Comparison of ENCODE assay signal across 9 cellular contexts in genomic region chr14:73943083-73943482, GRCh38. TPM values are rescaled to one million over a fixed set of nuclear protein-coding genes. Genes with fewer than 3 reads are reported as not detected.
DNase-seq lines count a peak whose midpoint lies in the region; ATAC-seq and TF ChIP-seq lines count a peak whose summit lies in the region.
"Had no signal": no experiment of that assay in that cellular context is flagged by ENCODE, and none has a peak within 500 bp of the region (broad histone marks: within the 10 kb centered on the region; RNA-seq: fewer than 3 reads in every experiment).

No MANE protein-coding gene starts in this region.

- no peak overlapping the region for H3K4me2 ChIP-seq in osteoblast (ENCODE audit: insufficient read depth, low read length)

- peaks cover 13% of the 10 kb centered on the region for H3K36me3 Mint-ChIP-seq in osteocyte (ENCODE audit: unreplicated experiment)
- peaks cover 49% of the 10 kb centered on the region for H3K36me3 Mint-ChIP-seq in CD8-positive, alpha-beta T cell

- peak overlapping the region; percentile 69 for H2AFZ ChIP-seq in osteoblast (ENCODE audit: low read length)

- no peak overlapping the region for H3K27ac Mint-ChIP-seq in osteocyte (ENCODE audit: unreplicated experiment)
- H3K27ac Mint-ChIP-seq in CD8-positive, alpha-beta T cell = no peak overlapping the region

- no peaks in the 10 kb centered on the region for H3K27me3 Mint-ChIP-seq in osteocyte (ENCODE audit: unreplicated experiment)
- H3K27me3 Mint-ChIP-seq in CD8-positive, alpha-beta T cell (ENCODE audit: low read depth) = no peaks in the 10 kb centered on the region

- POLR2A ChIA-PET in CD8-positive, alpha-beta T cell (lab: Charles Lee) = no interaction called here

- peaks cover 23% of the 10 kb centered on the region for H3K36me3 ChIP-seq in osteoblast (ENCODE audit: insufficient read depth, low read length)
- peaks cover 16% of the 10 kb centered on the region for H3K36me3 ChIP-seq in CD8-positive, alpha-beta T cell (ENCODE audit: insufficient read depth, low read length)

- TF ChIP-seq CTCF in epithelial cell of proximal tubule (conservative IDR thresholded peaks at IDR 0.05; ENCODE audit: low read depth, low read length) = no peak
- TF ChIP-seq CTCF in osteoblast (IDR thresholded peaks at IDR 0.05; ENCODE audit: extremely low read depth, low read depth, low read length) = no peak
- TF ChIP-seq CTCF in osteocyte (IDR thresholded peaks at IDR 0.05) = no peak
- TF ChIP-seq CTCF in CD8-positive, alpha-beta T cell (IDR thresholded peaks at IDR 0.05) = no peak

- H4K20me1 ChIP-seq in osteoblast (ENCODE audit: insufficient read depth, low read length) = no peaks in the 10 kb centered on the region

- ATAC-seq in GM19351 (IDR thresholded peaks at IDR 0.05; ENCODE audit: unreplicated experiment) = no peak
- no peak for ATAC-seq in CD8-positive, alpha-beta T cell

- H3K9me3 ChIP-seq in osteoblast (ENCODE audit: low read depth, low read length) = no peaks in the 10 kb centered on the region
- no peaks in the 10 kb centered on the region for H3K9me3 ChIP-seq in CD8-positive, alpha-beta T cell (ENCODE audit: low read length)

- H3K4me3 Mint-ChIP-seq in osteocyte (ENCODE audit: unreplicated experiment) = no peak overlapping the region
- H3K4me3 Mint-ChIP-seq in CD8-positive, alpha-beta T cell = no peak overlapping the region

- no peaks in the 10 kb centered on the region for H3K4me1 Mint-ChIP-seq in osteocyte (ENCODE audit: unreplicated experiment)
- no peaks in the 10 kb centered on the region for H3K4me1 Mint-ChIP-seq in CD8-positive, alpha-beta T cell (ENCODE audit: low read depth)

- peak overlapping the region; percentile 72 for H3K27ac ChIP-seq in osteoblast (ENCODE audit: low read depth, low read length)
- H3K27ac ChIP-seq in CD8-positive, alpha-beta T cell (ENCODE audit: low read depth, low read length) = no peak overlapping the region

- intact Hi-C loops in CD8-positive, alpha-beta T cell (cut with DNase I, micrococcal nuclease) = no loop called here

- peaks cover 10% of the 10 kb centered on the region for H3K4me1 ChIP-seq in osteoblast (ENCODE audit: insufficient read depth, low read length)
- H3K4me1 ChIP-seq in CD8-positive, alpha-beta T cell (ENCODE audit: insufficient read depth, low read length) = no peaks in the 10 kb centered on the region

- no peaks in the 10 kb centered on the region for H3K9me3 Mint-ChIP-seq in osteocyte (ENCODE audit: unreplicated experiment)
- no peaks in the 10 kb centered on the region for H3K9me3 Mint-ChIP-seq in CD8-positive, alpha-beta T cell

- no peaks in the 10 kb centered on the region for H3K79me2 ChIP-seq in osteoblast (ENCODE audit: insufficient read depth, low read length)

- DNase-seq in EH (ENCODE audit: low read depth) (peak; percentile 81), NOMO-1 (lab: John Stamatoyannopoulos, UW; ENCODE audit: unreplicated experiment in 2 of 2) (peak; percentile 72 to 85), epithelial cell of proximal tubule (ENCODE audit: low read depth) (peak; percentile 74), osteoblast (ENCODE audit: insufficient read length, low spot score, missing footprints) (peak; percentile 89), DMS 273 treated with DMSO at 0.1 percent for 48 hours (lab: John Stamatoyannopoulos, UW) (no peak), osteocyte (ENCODE audit: extremely low spot score, unreplicated experiment) (no peak)
- DNase-seq in CD8-positive, alpha-beta T cell = no peak
- DNase-seq: activated effector memory CD4-positive, alpha-beta T cell treated with anti-CD3 and anti-CD28 coated beads, Interleukin-2, amount 50 U/mL, for 16 hours had no signal

- no peak overlapping the region for H3K4me3 ChIP-seq in epithelial cell of proximal tubule (ENCODE audit: low read depth, low read length)
- H3K4me3 ChIP-seq in osteoblast (ENCODE audit: insufficient read depth, low read length) = no peak overlapping the region
- H3K4me3 ChIP-seq in CD8-positive, alpha-beta T cell (ENCODE audit: low read depth, low read length) = no peak overlapping the region

- CTCF ChIA-PET in CD8-positive, alpha-beta T cell (lab: Charles Lee) = interaction anchor here (0.7 to 1.5 kb wide), 3 partner anchors 8 to 23 kb away, joined by 3 to 6 read pairs (median 4); no protein-coding TSS in a partner anchor

- no peaks in the 10 kb centered on the region for H3K27me3 ChIP-seq in osteoblast (ENCODE audit: insufficient read depth, low read length)
- no peaks in the 10 kb centered on the region for H3K27me3 ChIP-seq in CD8-positive, alpha-beta T cell (ENCODE audit: insufficient read depth, low read length)

RNA-seq across cellular contexts. Expression of gene FAM161B, which starts 6.8 kb away (rescaled TPM):
- 1.7 and 2.7 TPM in 2 replicates for total RNA-seq in epithelial cell of proximal tubule
- 5.1 and 5.6 TPM in 2 replicates for total RNA-seq in osteoblast
- 5.7 and 5.8 TPM in 2 replicates for total RNA-seq in osteocyte
- 1 to 10 TPM; 1.9 to 3.2 TPM for total RNA-seq in CD8-positive, alpha-beta T cell

RNA-seq across cellular contexts. Expression of gene COQ6, which starts 7.0 kb away (rescaled TPM):
- total RNA-seq in epithelial cell of proximal tubule = 27.3 and 38.1 TPM in 2 replicates
- 23.0 and 23.5 TPM in 2 replicates for total RNA-seq in osteoblast
- 19.1 and 24.0 TPM in 2 replicates for total RNA-seq in osteocyte
- 10 to 100 TPM; 33.9 to 44.4 TPM for total RNA-seq in CD8-positive, alpha-beta T cell

RNA-seq across cellular contexts. Expression of gene ZNF410, which starts 56.4 kb away (rescaled TPM):
- total RNA-seq in epithelial cell of proximal tubule (43.8 and 52.9 TPM in 2 replicates), osteoblast (83.2 and 83.4 TPM in 2 replicates), osteocyte (41.8 and 42.2 TPM in 2 replicates)
- total RNA-seq in CD8-positive, alpha-beta T cell = 10 to 100 TPM; 86.6 to 89.2 TPM

Comparison
In these comparisons a context has a peak if more than half of its experiments do, and no peak if none do; other contexts are left out.
1. DNase-seq: peak in EH (single experiment), NOMO-1 (2 of 2), epithelial cell of proximal tubule (single experiment) and osteoblast (single experiment); none in DMS 273 treated with DMSO at 0.1 percent for 48 hours (single experiment), osteocyte (single experiment) and CD8-positive, alpha-beta T cell (0 of 7).